ENCODE assay signal across 2 cellular contexts in the genomic region with DNA sequence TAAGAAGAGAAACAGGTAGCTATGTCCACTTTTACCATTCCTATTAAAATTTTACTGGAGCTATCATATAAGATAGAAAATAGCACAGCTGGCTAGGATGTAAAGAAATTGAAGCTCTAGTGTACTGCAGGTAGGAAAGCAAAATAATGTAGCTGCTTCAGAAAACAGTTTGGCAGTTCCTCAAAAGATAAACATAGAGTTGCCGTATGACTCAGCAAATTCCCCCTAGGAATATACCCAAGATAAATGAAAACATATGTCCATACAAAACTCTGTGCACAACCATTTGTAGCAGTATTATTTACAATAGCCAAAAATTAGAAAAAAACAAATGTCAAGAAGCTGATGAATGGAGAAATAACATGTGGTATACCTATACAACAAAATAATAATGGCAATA.
TF ChIP-seq lines count a peak whose summit lies in the region.

No MANE protein-coding gene starts in this region.

TF ChIP-seq in GM12891, 5 proteins besides CTCF, POLR2A, EP300 and RAD21:
- TF ChIP-seq PAX5 (IDR thresholded peaks at IDR 0.05; ENCODE audit: insufficient read depth, low read length, severe bottlenecking) (no peak), SPI1 (IDR thresholded peaks at IDR 0.05; ENCODE audit: low read depth, low read length) (peak; percentile 60)

TF ChIP-seq in H1, 55 proteins besides CTCF, POLR2A, EP300 and RAD21:
- TF ChIP-seq MAFK (IDR thresholded peaks at IDR 0.05; ENCODE audit: low read depth, low read length) (peak; percentile 53; the same call in 1 of the 2 replicates), GABPA (IDR thresholded peaks at IDR 0.05; ENCODE audit: borderline replicate concordance, insufficient read depth, low read length) (no peak), BACH1 (IDR thresholded peaks at IDR 0.05; ENCODE audit: low read length) (peak; percentile 59), CREB1 (IDR thresholded peaks at IDR 0.05) (no peak)
